Comparison of ENCODE assay signal across 9 cellular contexts in the genomic region with DNA sequence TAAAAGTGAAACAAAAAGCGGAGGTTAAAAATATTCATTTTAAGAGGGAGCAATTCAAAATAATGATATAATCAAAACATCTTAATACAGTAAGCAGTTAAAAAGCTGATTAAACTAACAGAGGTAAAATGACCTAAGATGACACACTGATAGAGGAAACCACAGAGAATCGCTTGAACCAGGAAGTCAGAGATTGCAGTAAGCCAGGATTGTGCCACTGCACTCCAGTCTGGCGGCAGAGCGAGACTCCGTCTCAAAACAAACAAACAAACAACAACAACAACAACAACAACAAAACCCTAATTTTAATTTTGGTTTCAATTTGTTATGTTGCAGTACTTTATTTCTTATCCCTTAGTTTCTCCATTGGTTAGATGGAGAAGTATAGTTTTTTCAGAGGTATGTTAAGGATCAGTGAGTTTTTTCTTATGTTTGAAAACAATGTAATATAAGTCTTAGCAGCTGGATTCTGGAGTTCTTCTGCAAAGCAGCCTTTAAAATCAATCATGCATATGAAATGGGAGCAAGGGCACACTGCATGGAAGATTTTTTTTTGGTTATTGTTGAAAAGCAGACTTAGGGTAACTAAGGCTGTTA. TPM values are rescaled to one million over a fixed set of nuclear protein-coding genes. Genes with fewer than 3 reads are reported as not detected.
DNase-seq lines count a peak whose midpoint lies in the region; ATAC-seq, FAIRE-seq and TF ChIP-seq lines count a peak whose summit lies in the region.
"Had no signal": no experiment of that assay in that cellular context is flagged by ENCODE, and none has a peak within 500 bp of the region (broad histone marks: within the 10 kb centered on the region; RNA-seq: fewer than 3 reads in every experiment).

No MANE protein-coding gene starts in this region.

- H3K27me3 Mint-ChIP-seq in activated CD8-positive, alpha-beta T cell treated with anti-CD3 and anti-CD28 coated beads, Interleukin-2, amount 10 ng/mL, durations not matched to agents 7 days and 5 days (ENCODE audit: low read depth), result no peaks in the 10 kb centered on the region

- no peaks in the 10 kb centered on the region for H3K27me3 ChIP-seq in BE2C

- TF ChIP-seq POLR2A in A549 (IDR thresholded peaks at IDR 0.05; ENCODE audit: low read length), result no peak

- DNase-seq in A549 (ENCODE audit: low read depth in 1 of 2, low spot score in 1 of 2), result peak in 1 of 2 experiments; percentile 43
- peak; percentile 21 for DNase-seq in HT1080 (ENCODE audit: low read depth)
- DNase-seq in activated CD8-positive, alpha-beta T cell treated with anti-CD3 and anti-CD28 coated beads, Interleukin-2, amount 10 ng/mL, durations not matched to agents 7 days and 5 days, result peak; percentile 35
- peak; percentile 30 for DNase-seq in medulla oblongata (ENCODE audit: extremely low spot score)
- DNase-seq in BE2C, result no peak
- DNase-seq in coronary artery (ENCODE audit: low spot score), result no peak
- no peak for DNase-seq in frontal cortex (ENCODE audit: low spot score in 2 of 2)

- H3K27ac ChIP-seq in A549 (peak overlapping the region; percentile 2 to 61; a peak in 3 of 6 replicates), coronary artery (no peak overlapping the region)

- no peak for TF ChIP-seq EP300 in A549 (IDR thresholded peaks at IDR 0.05)

- no peak for FAIRE-seq in A549 (lab: Jason Lieb, UNC)
- no peak for FAIRE-seq in frontal cortex (lab: Jason Lieb, UNC)

- 15% methylated on average over 5 of the region's 5 CpGs for WGBS in A549 (ENCODE audit: missing lambda C conversion rate)

- peak overlapping the region; percentile 32 for H3K4me3 Mint-ChIP-seq in activated CD8-positive, alpha-beta T cell treated with anti-CD3 and anti-CD28 coated beads, Interleukin-2, amount 10 ng/mL, durations not matched to agents 7 days and 5 days

- CTCF ChIA-PET in A549 (lab: Yijun Ruan, JAX), result no interaction called here
- CTCF ChIA-PET in activated CD8-positive, alpha-beta T cell treated with anti-CD3 and anti-CD28 coated beads, Interleukin-2, amount 10 ng/mL, durations not matched to agents 7 days and 5 days (lab: Charles Lee), result no interaction called here

- H3K9me3 Mint-ChIP-seq in activated CD8-positive, alpha-beta T cell treated with anti-CD3 and anti-CD28 coated beads, Interleukin-2, amount 10 ng/mL, durations not matched to agents 7 days and 5 days (ENCODE audit: insufficient read depth), result no peaks in the 10 kb centered on the region

- no peaks in the 10 kb centered on the region for H3K9me3 ChIP-seq in A549
- H3K9me3 ChIP-seq in BE2C, result no peaks in the 10 kb centered on the region

- TF ChIP-seq CTCF in A549 (IDR thresholded peaks at IDR 0.05) (no peak), BE2C (IDR thresholded peaks at IDR 0.05; ENCODE audit: low read depth, low read length) (no peak), coronary artery (IDR thresholded peaks at IDR 0.05) (no peak)

- 0 out of 3 replicates have a peak overlapping the region, but pooled peaks have one; percentile 6 for H3K4me3 ChIP-seq in A549
- H3K4me3 ChIP-seq in BE2C (ENCODE audit: low read depth, low read length), result no peak overlapping the region
- H3K4me3 ChIP-seq in coronary artery, result no peak overlapping the region

- no peaks in the 10 kb centered on the region for H3K36me3 ChIP-seq in BE2C

- H3K4me2 ChIP-seq in A549, result peak overlapping the region; percentile 66

- ATAC-seq in A549, result peak; percentile 59 to 72; a peak in 4 of 6 replicates
- ATAC-seq in GM18519 (IDR thresholded peaks at IDR 0.05; ENCODE audit: low FRiP score, unreplicated experiment), result peak; percentile 51
- peak; percentile 76 for ATAC-seq in activated CD8-positive, alpha-beta T cell treated with anti-CD3 and anti-CD28 coated beads, Interleukin-2, amount 10 ng/mL, durations not matched to agents 7 days and 5 days
- ATAC-seq: HCT116 had no signal

- no peak overlapping the region for H3K27ac Mint-ChIP-seq in activated CD8-positive, alpha-beta T cell treated with anti-CD3 and anti-CD28 coated beads, Interleukin-2, amount 10 ng/mL, durations not matched to agents 7 days and 5 days

- peaks cover 26% of the 10 kb centered on the region for H3K4me1 Mint-ChIP-seq in activated CD8-positive, alpha-beta T cell treated with anti-CD3 and anti-CD28 coated beads, Interleukin-2, amount 10 ng/mL, durations not matched to agents 7 days and 5 days (ENCODE audit: low read depth)

- peaks cover 3% of the 10 kb centered on the region for H3K36me3 Mint-ChIP-seq in activated CD8-positive, alpha-beta T cell treated with anti-CD3 and anti-CD28 coated beads, Interleukin-2, amount 10 ng/mL, durations not matched to agents 7 days and 5 days (ENCODE audit: low read depth)

- peaks cover 55% of the 10 kb centered on the region for H3K4me1 ChIP-seq in A549
- peaks cover 15% of the 10 kb centered on the region for H3K4me1 ChIP-seq in BE2C

- TF ChIP-seq RAD21 in A549 (conservative IDR thresholded peaks at IDR 0.05 in 1 of 2, IDR thresholded peaks at IDR 0.05 in 1 of 2), result no peak

- POLR2A ChIA-PET in A549 (lab: Yijun Ruan, JAX), result no interaction called here
- POLR2A ChIA-PET in activated CD8-positive, alpha-beta T cell treated with anti-CD3 and anti-CD28 coated beads, Interleukin-2, amount 10 ng/mL, durations not matched to agents 7 days and 5 days (lab: Charles Lee), result no interaction called here

TF ChIP-seq in A549, 52 proteins besides CTCF, POLR2A, EP300 and RAD21:
- TF ChIP-seq ESRRA (IDR thresholded peaks at IDR 0.05; ENCODE audit: borderline replicate concordance, low read length) (no peak), NFE2L2 (conservative IDR thresholded peaks at IDR 0.05; ENCODE audit: low read length) (no peak), JUNB (IDR thresholded peaks at IDR 0.05) (no peak), CEBPB (IDR thresholded peaks at IDR 0.05) (no peak), RNF2 (IDR thresholded peaks at IDR 0.05; ENCODE audit: borderline replicate concordance, low read depth) (no peak), FOXS1 (CRISPR knock-in tag; IDR thresholded peaks at IDR 0.05) (no peak), ZSCAN20 (CRISPR knock-in tag; IDR thresholded peaks at IDR 0.05) (no peak), EHMT2 (IDR thresholded peaks at IDR 0.05; ENCODE audit: low read depth) (no peak), KDM5A (IDR thresholded peaks at IDR 0.05) (no peak), FOSL2 (IDR thresholded peaks at IDR 0.05) (no peak), FOSL2 (CRISPR knock-in tag; IDR thresholded peaks at IDR 0.05) (no peak), HEYL (CRISPR knock-in tag; IDR thresholded peaks at IDR 0.05) (no peak), CBX8 (IDR thresholded peaks at IDR 0.05) (no peak), POLR2AphosphoS2 (conservative IDR thresholded peaks at IDR 0.05; ENCODE audit: low read length) (no peak), MAFK (IDR thresholded peaks at IDR 0.05; ENCODE audit: partially characterized antibody) (no peak), HDAC2 (IDR thresholded peaks at IDR 0.05) (no peak)
- TF ChIP-seq, protein P1, sequence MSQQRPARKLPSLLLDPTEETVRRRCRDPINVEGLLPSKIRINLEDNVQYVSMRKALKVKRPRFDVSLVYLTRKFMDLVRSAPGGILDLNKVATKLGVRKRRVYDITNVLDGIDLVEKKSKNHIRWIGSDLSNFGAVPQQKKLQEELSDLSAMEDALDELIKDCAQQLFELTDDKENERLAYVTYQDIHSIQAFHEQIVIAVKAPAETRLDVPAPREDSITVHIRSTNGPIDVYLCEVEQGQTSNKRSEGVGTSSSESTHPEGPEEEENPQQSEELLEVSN (IDR thresholded peaks at IDR 0.05; ENCODE audit: borderline replicate concordance, low read depth), result no peak
- TF ChIP-seq, protein P2, sequence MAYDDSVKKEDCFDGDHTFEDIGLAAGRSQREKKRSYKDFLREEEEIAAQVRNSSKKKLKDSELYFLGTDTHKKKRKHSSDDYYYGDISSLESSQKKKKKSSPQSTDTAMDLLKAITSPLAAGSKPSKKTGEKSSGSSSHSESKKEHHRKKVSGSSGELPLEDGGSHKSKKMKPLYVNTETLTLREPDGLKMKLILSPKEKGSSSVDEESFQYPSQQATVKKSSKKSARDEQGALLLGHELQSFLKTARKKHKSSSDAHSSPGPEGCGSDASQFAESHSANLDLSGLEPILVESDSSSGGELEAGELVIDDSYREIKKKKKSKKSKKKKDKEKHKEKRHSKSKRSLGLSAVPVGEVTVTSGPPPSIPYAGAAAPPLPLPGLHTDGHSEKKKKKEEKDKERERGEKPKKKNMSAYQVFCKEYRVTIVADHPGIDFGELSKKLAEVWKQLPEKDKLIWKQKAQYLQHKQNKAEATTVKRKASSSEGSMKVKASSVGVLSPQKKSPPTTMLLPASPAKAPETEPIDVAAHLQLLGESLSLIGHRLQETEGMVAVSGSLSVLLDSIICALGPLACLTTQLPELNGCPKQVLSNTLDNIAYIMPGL (CRISPR knock-in tag; IDR thresholded peaks at IDR 0.05; ENCODE audit: borderline replicate concordance), result no peak
TF ChIP-seq in A549: peak in this region for 0.

RNA-seq across cellular contexts. Expression of a gene that starts 58.5 kb away (rescaled TPM):
- not detected in 2 replicates for polyA plus RNA-seq in A549 (2011; rRNA removed)
- not detected in 2 replicates for polyA plus RNA-seq in A549 (2012; cell fraction: cytosol; rRNA removed)
- not detected in 2 replicates for polyA plus RNA-seq in A549 (2012; cell fraction: nucleus; rRNA removed)
- polyA plus RNA-seq in A549 (2017; fragmentation: RNase III; extraction: RNeasy Plus Mini Kit Qiagen cat#74134 plus additional on column Dnase treatment), result not detected in 3 replicates
- polyA minus RNA-seq in A549 (2011; rRNA and poly(A)+ RNA removed), result not detected in 2 replicates
- total RNA-seq in HT1080 (2014; rRNA removed; shearing (Covaris generic)), result 0.11 TPM in 1 of 2 replicates, not detected in the other
- not detected in 2 replicates for polyA plus RNA-seq in HT1080 (2015; cell fraction: cytosol; rRNA removed)
- not detected in 2 replicates for polyA plus RNA-seq in HT1080 (2015; cell fraction: nucleus; rRNA removed)
- not detected for total RNA-seq in activated CD8-positive, alpha-beta T cell treated with anti-CD3 and anti-CD28 coated beads, Interleukin-2, amount 10 ng/mL, durations not matched to agents 7 days and 5 days
- not detected for polyA plus RNA-seq in BE2C (2012; ENCODE audit: insufficient read depth, insufficient read length, low read depth)
- not detected for total RNA-seq in frontal cortex

Comparison
In these comparisons a context has a peak if more than half of its experiments do, and no peak if none do; other contexts are left out.
1. DNase-seq: peak in HT1080 (single experiment), activated CD8-positive, alpha-beta T cell treated with anti-CD3 and anti-CD28 coated beads, Interleukin-2, amount 10 ng/mL, durations not matched to agents 7 days and 5 days (single experiment) and medulla oblongata (single experiment); none in BE2C (single experiment), coronary artery (single experiment) and frontal cortex (0 of 2).
2. H3K27ac ChIP-seq: peak in A549 (2 of 2); none in coronary artery (0 of 2).
3. Peak in every context shown above with its lines, with median percentiles within 50 percentile points of each other: ATAC-seq.